15 cellular contexts compared by ENCODE assay signal in genomic region chr17:81013642-81014041, GRCh38. TPM values are rescaled to one million over a fixed set of nuclear protein-coding genes. Genes with fewer than 3 reads are reported as not detected.
DNase-seq lines count a peak whose midpoint lies in the region; ATAC-seq and TF ChIP-seq lines count a peak whose summit lies in the region.
"Had no signal": no experiment of that assay in that cellular context is flagged by ENCODE, and none has a peak within 500 bp of the region (broad histone marks: within the 10 kb centered on the region; RNA-seq: fewer than 3 reads in every experiment).

No MANE protein-coding gene starts in this region.

- POLR2A ChIA-PET in HEK293 (lab: Yijun Ruan, JAX): no interaction called here

- H3K27ac ChIP-seq in HEK293 (ENCODE audit: extremely low read depth, low read depth, low read length) (no peak overlapping the region), lower lobe of right lung (no peak overlapping the region), spleen (no peak overlapping the region)
- H3K27ac ChIP-seq: 22Rv1, A549 had no signal

- H3K4me3 ChIP-seq in HEK293 (ENCODE audit: low read depth, low read length) (no peak overlapping the region), lower lobe of right lung (no peak overlapping the region), spleen (no peak overlapping the region)
- H3K4me3 ChIP-seq: A549 had no signal

- no peak overlapping the region for H3K4me3 Mint-ChIP-seq in activated T-cell treated with anti-CD3 and anti-CD28 coated beads, Interleukin-2, amount 50 U/mL, for 72 hours
- H3K4me3 Mint-ChIP-seq: CD8-positive, alpha-beta T cell; H9 had no signal

- TF ChIP-seq CTCF in HEK293 (tag by site-specific recombination; IDR thresholded peaks at IDR 0.05) (no peak), lower lobe of right lung (IDR thresholded peaks at IDR 0.05) (no peak), spleen (IDR thresholded peaks at IDR 0.05 in 8 of 11, conservative IDR thresholded peaks at IDR 0.05 in 3 of 11) (no peak)

- H3K36me3 Mint-ChIP-seq in activated T-cell treated with anti-CD3 and anti-CD28 coated beads, Interleukin-2, amount 50 U/mL, for 72 hours (ENCODE audit: insufficient read depth in 2 of 2): peaks cover 10 to 16% of the 10 kb centered on the region in 2 donors

- no peaks in the 10 kb centered on the region for H3K36me3 ChIP-seq in HEK293 (ENCODE audit: control insufficient read depth in 2 of 2, insufficient read depth in 1 of 2, low read length in 2 of 2)
- H3K36me3 ChIP-seq in lower lobe of right lung: no peaks in the 10 kb centered on the region
- H3K36me3 ChIP-seq in spleen: no peaks in the 10 kb centered on the region

- ATAC-seq in activated T-cell treated with anti-CD3 and anti-CD28 coated beads, Interleukin-2, amount 50 U/mL, for 72 hours (replicated peaks in 1 of 2): no peak
- ATAC-seq in lower lobe of right lung: no peak
- ATAC-seq: CD8-positive, alpha-beta T cell had no signal

- H3K27me3 Mint-ChIP-seq in activated T-cell treated with anti-CD3 and anti-CD28 coated beads, Interleukin-2, amount 50 U/mL, for 72 hours (ENCODE audit: low read depth): no peaks in the 10 kb centered on the region

- H3K27ac Mint-ChIP-seq in activated T-cell treated with anti-CD3 and anti-CD28 coated beads, Interleukin-2, amount 50 U/mL, for 72 hours: peak overlapping the region; percentile 8
- H3K27ac Mint-ChIP-seq: CD8-positive, alpha-beta T cell; H9 had no signal

- no peak for TF ChIP-seq POLR2A in spleen (IDR thresholded peaks at IDR 0.05)

- H3K4me1 Mint-ChIP-seq in activated T-cell treated with anti-CD3 and anti-CD28 coated beads, Interleukin-2, amount 50 U/mL, for 72 hours (ENCODE audit: low read depth): peaks cover 12% of the 10 kb centered on the region

- H3K27me3 ChIP-seq in lower lobe of right lung (ENCODE audit: low read depth) (no peaks in the 10 kb centered on the region), spleen (replicated peaks in 1 of 7) (no peaks in the 10 kb centered on the region)

- H3K4me1 ChIP-seq in HEK293 (ENCODE audit: control insufficient read depth, insufficient read depth, low read length) (no peaks in the 10 kb centered on the region), lower lobe of right lung (peaks cover 12% of the 10 kb centered on the region), spleen (peaks cover 11 to 19% (median 17%) of the 10 kb centered on the region in 6 donors)
- H3K4me1 ChIP-seq: A549 had no signal

- H3K9me3 Mint-ChIP-seq in activated T-cell treated with anti-CD3 and anti-CD28 coated beads, Interleukin-2, amount 50 U/mL, for 72 hours: peaks cover 7 to 10% of the 10 kb centered on the region in 2 donors

- H3K9me3 ChIP-seq in HEK293 (ENCODE audit: control insufficient read depth, insufficient read depth, low read depth, low read length): no peaks in the 10 kb centered on the region
- peaks cover 9% of the 10 kb centered on the region for H3K9me3 ChIP-seq in lower lobe of right lung
- H3K9me3 ChIP-seq in spleen: peaks cover 0 to 33% (median 23%) of the 10 kb centered on the region in 8 donors

- intact Hi-C loops in lower lobe of right lung (cut with DNase I) (no loop called here), spleen (cut with DNase I; ENCODE audit: low total_unique reads) (no loop called here)

- WGBS in spleen, 5 donors: 67 to 86% (median 77%) methylated on average over 6 of the region's 6 CpGs

- CTCF ChIA-PET in HEK293 (lab: Yijun Ruan, JAX): interaction anchor here (2.3 kb wide), 2 partner anchors 10 to 85 kb away, joined by 6 to 13 read pairs; no protein-coding TSS in a partner anchor

- no peak for DNase-seq in activated T-cell treated with anti-CD3 and anti-CD28 coated beads, Interleukin-2, amount 50 U/mL, for 72 hours
- no peak for DNase-seq in activated T-cell treated with anti-CD3 and anti-CD28 coated beads, Interleukin-2, amount 50 U/mL, for 48 hours
- DNase-seq in lower lobe of right lung (peak; percentile 10), spleen (peak; percentile 20), retina (no peak)
- DNase-seq in effector CD4-positive, alpha-beta T cell: no peak
- DNase-seq: AML-193; Calu3; CD8-positive, alpha-beta T cell; DMS79 treated with DMSO at 0.1 percent for 48 hours; GF-D8; H9 had no signal

TF ChIP-seq in HEK293, 187 proteins besides CTCF, POLR2A, EP300 and RAD21:
- TF ChIP-seq ZNF174 (tag by site-specific recombination; IDR thresholded peaks at IDR 0.05) (no peak), OSR2 (tag by site-specific recombination; IDR thresholded peaks at IDR 0.05) (peak; percentile 52), ZNF341 (tag by site-specific recombination; IDR thresholded peaks at IDR 0.05; ENCODE audit: low read depth) (peak; percentile 27; the same call in 1 of the 2 replicates)

RNA-seq across cellular contexts. Expression of gene BAIAP2, which starts 21.3 kb away (rescaled TPM):
- total RNA-seq in activated T-cell treated with anti-CD3 and anti-CD28 coated beads, Interleukin-2, amount 50 U/mL, for 72 hours: 1 to 10 TPM; 8.7 TPM
- 119 TPM for total RNA-seq in lower lobe of right lung
- total RNA-seq in spleen: 10 to 100 TPM; 12.7 to 33.2 (median 23.4) TPM
- polyA plus RNA-seq in spleen: 10 to 100 TPM in 1 of 3 donors, 1 to 10 TPM in 2; 2.8 to 11.8 (median 4.4) TPM

RNA-seq across cellular contexts. Expression of gene CHMP6, which starts 22.0 kb away (rescaled TPM):
- total RNA-seq in activated T-cell treated with anti-CD3 and anti-CD28 coated beads, Interleukin-2, amount 50 U/mL, for 72 hours: 10 to 100 TPM; 11.2 to 12.2 TPM
- 28.8 TPM for total RNA-seq in lower lobe of right lung
- total RNA-seq in spleen: 10 to 100 TPM; 23.0 to 35.7 (median 31.5) TPM
- polyA plus RNA-seq in spleen: 10 to 100 TPM; 24.0 to 41.1 (median 25.4) TPM

Comparison
In these comparisons a context has a peak if more than half of its experiments do, and no peak if none do; other contexts are left out.
1. DNase-seq: peak in lower lobe of right lung (single experiment) and spleen (single experiment); none in activated T-cell treated with anti-CD3 and anti-CD28 coated beads, Interleukin-2, amount 50 U/mL, for 72 hours (0 of 2), activated T-cell treated with anti-CD3 and anti-CD28 coated beads, Interleukin-2, amount 50 U/mL, for 48 hours (0 of 2), effector CD4-positive, alpha-beta T cell (single experiment) and retina (single experiment).